15 cellular contexts compared by ENCODE assay signal in the genomic region with DNA sequence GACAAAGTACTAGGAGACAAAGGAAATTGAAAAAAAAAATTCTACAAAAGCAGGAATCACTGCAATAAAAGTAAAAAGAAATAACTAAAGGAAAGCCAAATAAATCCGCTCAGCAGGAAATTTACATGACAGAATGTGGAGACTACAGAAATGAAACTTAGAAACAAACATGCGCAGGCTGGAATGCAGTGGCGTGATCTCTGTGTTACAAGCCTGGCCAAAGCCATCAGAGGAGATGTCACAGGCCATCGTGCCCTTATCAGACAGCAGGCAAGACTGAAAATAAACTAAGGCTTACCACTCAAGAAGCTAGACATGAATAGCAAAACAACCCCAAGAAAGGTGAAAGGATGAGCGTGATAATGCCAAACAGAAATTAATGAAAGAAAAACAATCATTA. TPM values are rescaled to one million over a fixed set of nuclear protein-coding genes. Genes with fewer than 3 reads are reported as not detected.
DNase-seq lines count a peak whose midpoint lies in the region; ATAC-seq and TF ChIP-seq lines count a peak whose summit lies in the region.
"Had no signal": no experiment of that assay in that cellular context is flagged by ENCODE, and none has a peak within 500 bp of the region (broad histone marks: within the 10 kb centered on the region; RNA-seq: fewer than 3 reads in every experiment).

No MANE protein-coding gene starts in this region.

- H3K27me3 ChIP-seq in HAP-1 (ENCODE audit: low read depth) (peaks cover 4% of the 10 kb centered on the region; the same call in 1 of the 2 replicates), fibroblast of lung (ENCODE audit: control insufficient read depth, insufficient read depth, low read length) (peaks cover 10% of the 10 kb centered on the region), right atrium auricular region (no peaks in the 10 kb centered on the region), left lung (peaks cover 7 to 12% of the 10 kb centered on the region in 2 donors), gastroesophageal sphincter (peaks cover 13% of the 10 kb centered on the region)

- DNase-seq in HAP-1 (ENCODE audit: low spot score in 2 of 2), result peak; percentile 63
- peak; percentile 65 for DNase-seq in OCI-M1 (lab: John Stamatoyannopoulos, UW)
- DNase-seq in fibroblast of lung (ENCODE audit: low read depth in 2 of 2), result no peak
- no peak for DNase-seq in right atrium auricular region (ENCODE audit: low spot score)
- DNase-seq in left lung, result no peak
- no peak for DNase-seq in endothelial cell (ENCODE audit: low spot score)
- DNase-seq: C1 segment of cervical spinal cord; CD4-positive, alpha-beta memory T cell; DMS79; GOT3; H9 had no signal

- H3K36me3 Mint-ChIP-seq in endothelial cell (ENCODE audit: low read depth, unreplicated experiment), result no peaks in the 10 kb centered on the region
- H3K36me3 Mint-ChIP-seq: CD4-positive, alpha-beta memory T cell had no signal

- peak overlapping the region; percentile 57 for H2AFZ ChIP-seq in fibroblast of lung (ENCODE audit: low read length)

- no peak overlapping the region for H3K9ac ChIP-seq in fibroblast of lung (ENCODE audit: insufficient read depth, low read length)

- H3K4me1 ChIP-seq in HAP-1 (peaks cover 9% of the 10 kb centered on the region), fibroblast of lung (ENCODE audit: control insufficient read depth, extremely low read depth, insufficient read depth, low read length) (peaks cover 2% of the 10 kb centered on the region), right atrium auricular region (peaks cover 0 to 23% of the 10 kb centered on the region in 2 donors), left lung (no peaks in the 10 kb centered on the region), gastroesophageal sphincter (peaks cover 0 to 10% (median 0%) of the 10 kb centered on the region in 3 donors)

- ATAC-seq in left lung (no peak), gastroesophageal sphincter (no peak), GM21423 (IDR thresholded peaks at IDR 0.05; ENCODE audit: unreplicated experiment) (no peak)
- ATAC-seq: GM12878 had no signal

- WGBS in gastroesophageal sphincter (ENCODE audit: low coverage in 1 of 2), 2 donors, result 47 to 64% methylated on average over 4 to 5 of the region's 5 CpGs

- H3K27ac ChIP-seq in fibroblast of lung (ENCODE audit: insufficient read depth, low read length) (no peak overlapping the region), right atrium auricular region (peak overlapping the region; percentile 72 to 88), left lung (no peak overlapping the region), gastroesophageal sphincter (no peak overlapping the region)

- peaks cover 4% of the 10 kb centered on the region for H3K27me3 Mint-ChIP-seq in endothelial cell (ENCODE audit: unreplicated experiment)

- no peaks in the 10 kb centered on the region for H3K36me3 ChIP-seq in HAP-1 (replicated peaks)
- no peaks in the 10 kb centered on the region for H3K36me3 ChIP-seq in fibroblast of lung (ENCODE audit: control insufficient read depth, insufficient read depth, low read length)
- H3K36me3 ChIP-seq in right atrium auricular region, result no peaks in the 10 kb centered on the region
- no peaks in the 10 kb centered on the region for H3K36me3 ChIP-seq in left lung
- H3K36me3 ChIP-seq in gastroesophageal sphincter, result no peaks in the 10 kb centered on the region

- in situ Hi-C loops in HAP-1 (cut with MboI; ENCODE audit: low sequenced_read_pairs), result no loop called here

- TF ChIP-seq CTCF in fibroblast of lung (conservative IDR thresholded peaks at IDR 0.05 in 1 of 2, IDR thresholded peaks at IDR 0.05 in 1 of 2; ENCODE audit: low read depth in 1 of 2, low read length in 2 of 2) (no peak), right atrium auricular region (IDR thresholded peaks at IDR 0.05) (no peak), left lung (IDR thresholded peaks at IDR 0.05) (no peak), endothelial cell (IDR thresholded peaks at IDR 0.05; ENCODE audit: unreplicated experiment) (no peak), gastroesophageal sphincter (IDR thresholded peaks at IDR 0.05) (no peak)

- TF ChIP-seq EP300 in gastroesophageal sphincter (IDR thresholded peaks at IDR 0.05), result no peak

- no peaks in the 10 kb centered on the region for H3K79me2 ChIP-seq in fibroblast of lung (ENCODE audit: control insufficient read depth, insufficient read depth, low read length)

- H3K4me3 Mint-ChIP-seq in endothelial cell (ENCODE audit: unreplicated experiment), result no peak overlapping the region
- H3K4me3 Mint-ChIP-seq: B cell; CD4-positive, alpha-beta memory T cell; H9 had no signal

- no peak for TF ChIP-seq POLR2A in gastroesophageal sphincter (IDR thresholded peaks at IDR 0.05)

- H3K9me3 ChIP-seq in HAP-1, result no peaks in the 10 kb centered on the region
- H3K9me3 ChIP-seq in fibroblast of lung (ENCODE audit: control insufficient read depth, insufficient read depth, low read depth, low read length), result no peaks in the 10 kb centered on the region
- H3K9me3 ChIP-seq in right atrium auricular region, result no peaks in the 10 kb centered on the region
- peaks cover 0 to 4% of the 10 kb centered on the region in 2 donors for H3K9me3 ChIP-seq in left lung
- peaks cover 0 to 8% (median 0%) of the 10 kb centered on the region in 3 donors for H3K9me3 ChIP-seq in gastroesophageal sphincter

- no peaks in the 10 kb centered on the region for H4K20me1 ChIP-seq in fibroblast of lung (ENCODE audit: control insufficient read depth, extremely low read depth, insufficient read depth, low read length)

- intact Hi-C loops in left lung (cut with DNase I), result no loop called here

- H3K4me3 ChIP-seq in HAP-1 (no peak overlapping the region), fibroblast of lung (replicated peaks in 1 of 4; ENCODE audit: control extremely low read depth in 1 of 4, insufficient read depth in 1 of 4, low read depth in 3 of 4, low read length in 4 of 4) (no peak overlapping the region), right atrium auricular region (no peak overlapping the region), left lung (no peak overlapping the region), gastroesophageal sphincter (no peak overlapping the region)
- H3K4me3 ChIP-seq: GM12878 had no signal

- no peaks in the 10 kb centered on the region for H3K9me3 Mint-ChIP-seq in endothelial cell (ENCODE audit: unreplicated experiment)
- H3K9me3 Mint-ChIP-seq: H9 had no signal

- H3K4me2 ChIP-seq in fibroblast of lung (ENCODE audit: extremely low read depth, insufficient read depth, low read length), result peak overlapping the region; percentile 54

- H3K4me1 Mint-ChIP-seq in endothelial cell (ENCODE audit: unreplicated experiment), result no peaks in the 10 kb centered on the region
- H3K4me1 Mint-ChIP-seq: CD4-positive, alpha-beta memory T cell had no signal

- H3K27ac Mint-ChIP-seq in endothelial cell (ENCODE audit: unreplicated experiment), result no peak overlapping the region
- H3K27ac Mint-ChIP-seq: B cell; CD4-positive, alpha-beta memory T cell had no signal

RNA-seq across cellular contexts. Expression of gene CAMK2B, which starts 6.3 kb away (rescaled TPM):
- total RNA-seq in fibroblast of lung (0.17 and 0.26 TPM in 2 replicates), right atrium auricular region (10 to 100 TPM; 79.9 to 84.7 TPM), left lung (under 1 TPM; 0.17 to 0.18 TPM), endothelial cell (ENCODE audit: unreplicated experiment) (0.23 TPM), gastroesophageal sphincter (1 to 10 TPM in 2 of 4 donors, under 1 TPM in 2; 0.27 to 1.5 (median 0.81) TPM)
- polyA plus RNA-seq in fibroblast of lung, result 0.06 and 0.54 TPM in 2 replicates
- polyA plus RNA-seq in fibroblast of lung (2012), result 1.2 TPM in 1 of 2 replicates, not detected in the other
- polyA minus RNA-seq in fibroblast of lung (ENCODE audit: low replicate concordance), result 6.6 TPM in 1 of 2 replicates, not detected in the other
- total RNA-seq: B cell; CD4-positive, alpha-beta memory T cell had no signal
- polyA plus RNA-seq: CD4-positive, alpha-beta memory T cell had no signal

Comparison
In these comparisons a context has a peak if more than half of its experiments do, and no peak if none do; other contexts are left out.
1. DNase-seq: peak in HAP-1 (2 of 2) and OCI-M1 (single experiment); none in fibroblast of lung (0 of 2), right atrium auricular region (single experiment), left lung (0 of 2) and endothelial cell (single experiment).
2. H3K27ac ChIP-seq: peak in right atrium auricular region (2 of 2); none in fibroblast of lung (single experiment), left lung (0 of 2) and gastroesophageal sphincter (0 of 4).
3. RNA of gene CAMK2B, which starts 6.3 kb away (total RNA-seq): 79.9 to 84.7 TPM in right atrium auricular region; 0.27 to 1.5 TPM in gastroesophageal sphincter, 0.23 TPM in endothelial cell (single experiment), 0.17 to 0.18 TPM in left lung and 0.17 to 0.26 TPM in fibroblast of lung; every median in the first group is over 10 times any median in the second.